ENCODE assay signal across 29 cellular contexts in the genomic region with DNA sequence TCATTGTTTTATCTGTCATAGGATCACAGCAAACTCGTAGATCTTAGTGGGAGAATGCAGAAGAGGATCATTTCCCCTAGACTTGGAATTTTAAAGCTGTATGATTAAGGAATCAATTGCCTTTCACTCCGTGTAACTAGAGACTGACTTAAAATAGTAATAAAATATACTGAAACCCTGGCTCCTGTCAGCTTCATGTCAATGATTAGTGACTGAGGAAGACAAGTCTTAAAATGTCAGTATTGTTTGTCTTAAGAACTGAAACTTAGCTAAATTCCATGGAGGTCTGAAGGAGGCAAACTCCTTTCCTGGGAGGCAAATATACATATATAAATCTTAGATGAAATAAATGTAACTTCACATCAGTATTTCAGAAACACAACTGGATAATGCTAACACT.
"Had no signal": no experiment of that assay in that cellular context is flagged by ENCODE, and none has a peak within 500 bp of the region (broad histone marks: within the 10 kb centered on the region; RNA-seq: fewer than 3 reads in every experiment).

No MANE protein-coding gene starts in this region.

- FAIRE-seq: colon, endometrium, endothelial cell of umbilical vein, frontal cortex had no signal

- ATAC-seq: effector memory CD8-positive, alpha-beta T cell; esophagus mucosa; foreskin keratinocyte; gastrocnemius medialis; gastroesophageal sphincter; heart left ventricle; heart right ventricle had no signal

- H3K4me1 ChIP-seq: colonic mucosa, esophagus muscularis mucosa, esophagus squamous epithelium, foreskin keratinocyte, gastrocnemius medialis, gastroesophageal sphincter, heart left ventricle, heart right ventricle had no signal

- H3K4me3 ChIP-seq: colonic mucosa, coronary artery, dorsolateral prefrontal cortex, esophagus muscularis mucosa, esophagus squamous epithelium, gastrocnemius medialis, gastroesophageal sphincter, heart left ventricle, heart right ventricle had no signal

- H3K27ac Mint-ChIP-seq: dendritic cell treated with granulocyte-macrophage colony-stimulating factor and Interleukin-4, amounts not matched to agents 40 ng/mL and 50 ng/mL, for 4 days; effector memory CD8-positive, alpha-beta T cell; endodermal cell had no signal

- H3K4me3 Mint-ChIP-seq: dendritic cell treated with granulocyte-macrophage colony-stimulating factor and Interleukin-4, amounts not matched to agents 40 ng/mL and 50 ng/mL, for 4 days; effector memory CD8-positive, alpha-beta T cell; endodermal cell had no signal

- H3K27me3 ChIP-seq: colonic mucosa, dorsolateral prefrontal cortex, esophagus muscularis mucosa, esophagus squamous epithelium, foreskin keratinocyte, gastrocnemius medialis, gastroesophageal sphincter, heart left ventricle, heart right ventricle had no signal

- H3K27me3 Mint-ChIP-seq: dendritic cell treated with granulocyte-macrophage colony-stimulating factor and Interleukin-4, amounts not matched to agents 40 ng/mL and 50 ng/mL, for 4 days; effector memory CD8-positive, alpha-beta T cell had no signal

- DNase-seq: colonic mucosa; cortex of kidney; dermis blood vessel endothelial cell; dorsolateral prefrontal cortex; effector CD4-positive, alpha-beta T cell; effector CD8-positive, alpha-beta T cell; effector memory CD4-positive, alpha-beta T cell; effector memory CD8-positive, alpha-beta T cell; endodermal cell; erythroblast; esophagus squamous epithelium; foreskin fibroblast; foreskin keratinocyte; foreskin melanocyte; gastrocnemius medialis; glutamatergic neuron; head of caudate nucleus; heart left ventricle; heart right ventricle had no signal

- H3K27ac ChIP-seq: colonic mucosa, coronary artery, dorsolateral prefrontal cortex, epithelial cell of prostate, esophagus muscularis mucosa, esophagus squamous epithelium, foreskin keratinocyte, gastrocnemius medialis, gastroesophageal sphincter, heart left ventricle, heart right ventricle had no signal

- H3K36me3 ChIP-seq: colonic mucosa, esophagus muscularis mucosa, esophagus squamous epithelium, gastrocnemius medialis, gastroesophageal sphincter, heart left ventricle, heart right ventricle had no signal

- H3K9me3 ChIP-seq: colonic mucosa, esophagus muscularis mucosa, gastrocnemius medialis, gastroesophageal sphincter had no signal
